Comparison of ENCODE assay signal across 30 cellular contexts in genomic region chr2:215020283-215020682, GRCh38.
A peak's percentile ranks its signal among the peaks of the same experiment; 100 is the strongest.
DNase-seq lines count a peak whose midpoint lies in the region; ATAC-seq lines count a peak whose summit lies in the region.
"Had no signal": no experiment of that assay in that cellular context is flagged by ENCODE, and none has a peak within 500 bp of the region (broad histone marks: within the 10 kb centered on the region; RNA-seq: fewer than 3 reads in every experiment).

No MANE protein-coding gene starts in this region.

- peak overlapping the region in 7 of 11 experiments; percentile 45 to 77 (median 71); a peak in 12 of 22 replicates for H3K27ac ChIP-seq in BLaER1 treated with 17β-estradiol and CSF1 and Interleukin-3, amounts not matched to agents 10 nM and 100 nM
- H3K27ac ChIP-seq: adrenal gland, brain microvascular endothelial cell, esophagus muscularis mucosa, neural progenitor cell, pancreas had no signal

- peaks cover 28 to 76% (median 60%) of the 10 kb centered on the region in 10 experiments for H3K4me1 ChIP-seq in BLaER1 treated with 17β-estradiol and CSF1 and Interleukin-3, amounts not matched to agents 10 nM and 100 nM
- peaks cover 8% of the 10 kb centered on the region for H3K4me1 ChIP-seq in HAP-1
- H3K4me1 ChIP-seq: adrenal gland, esophagus muscularis mucosa, neural progenitor cell, pancreas had no signal

- H3K4me2 ChIP-seq in BLaER1 treated with 17β-estradiol and CSF1 and Interleukin-3, amounts not matched to agents 10 nM and 100 nM: peak overlapping the region in 9 of 11 experiments; percentile 59 to 86 (median 73); a peak in 12 of 22 replicates
- H3K4me2 ChIP-seq: neural progenitor cell, SK-N-SH had no signal

- peaks cover 0 to 4% (median 0%) of the 10 kb centered on the region in 11 experiments; a peak in 2 of 22 replicates for H3K36me3 ChIP-seq in BLaER1 treated with 17β-estradiol and CSF1 and Interleukin-3, amounts not matched to agents 10 nM and 100 nM
- H3K36me3 ChIP-seq in HAP-1 (replicated peaks): no peaks in the 10 kb centered on the region
- H3K36me3 ChIP-seq: adrenal gland, brain microvascular endothelial cell, esophagus muscularis mucosa, neural progenitor cell, pancreas had no signal

- DNase-seq in MV-4-11 (lab: John Stamatoyannopoulos, UW) (no peak), HAP-1 (ENCODE audit: low spot score in 2 of 2) (no peak), T-helper 9 cell (no peak)
- DNase-seq: 8988T; activated CD4-positive, alpha-beta T cell treated with anti-CD3 and anti-CD28 coated beads, Interleukin-2, amount 50 U/mL, for 48 hours; activated naive CD4-positive, alpha-beta T cell treated with Interleukin-2 at 50 U/mL for 16 hours; adrenal gland; brain microvascular endothelial cell; foreskin fibroblast; HCEC 1CT; head of caudate nucleus; IMR-90; islet precursor cell; left ventricle myocardium superior; NCI-H1436 treated with DMSO at 0.1 percent for 48 hours; NCI-H2081 treated with DMSO at 0.1 percent for 48 hours; NCI-H226; NCI-H526 treated with DMSO at 0.1 percent for 48 hours; pancreas; SK-N-SH; small intestine; stimulated activated naive CD4-positive, alpha-beta T cell had no signal

- H4K20me1 ChIP-seq in BLaER1 treated with 17β-estradiol and CSF1 and Interleukin-3, amounts not matched to agents 10 nM and 100 nM: no peaks in the 10 kb centered on the region

- peaks cover 6 to 24% (median 14%) of the 10 kb centered on the region in 11 experiments; a peak in 20 of 22 replicates for H3K9me3 ChIP-seq in BLaER1 treated with 17β-estradiol and CSF1 and Interleukin-3, amounts not matched to agents 10 nM and 100 nM (replicated peaks in 1 of 11)
- H3K9me3 ChIP-seq in HAP-1: no peaks in the 10 kb centered on the region
- H3K9me3 ChIP-seq: adrenal gland, esophagus muscularis mucosa, pancreas, SK-N-SH had no signal

- peak overlapping the region in 2 of 11 experiments; percentile 56 to 71; a peak in 1 of 22 replicates for H3K9ac ChIP-seq in BLaER1 treated with 17β-estradiol and CSF1 and Interleukin-3, amounts not matched to agents 10 nM and 100 nM
- H3K9ac ChIP-seq: neural progenitor cell, SK-N-SH had no signal

- no peaks in the 10 kb centered on the region for H3K27me3 ChIP-seq in BLaER1 treated with 17β-estradiol and CSF1 and Interleukin-3, amounts not matched to agents 10 nM and 100 nM
- H3K27me3 ChIP-seq in HAP-1 (ENCODE audit: low read depth): no peaks in the 10 kb centered on the region
- H3K27me3 ChIP-seq: adrenal gland, brain microvascular endothelial cell, esophagus muscularis mucosa, neural progenitor cell, pancreas had no signal

- ATAC-seq in GM19035 (IDR thresholded peaks at IDR 0.05; ENCODE audit: unreplicated experiment): peak; percentile 55
- peak; percentile 51 for ATAC-seq in HG02798 (IDR thresholded peaks at IDR 0.05; ENCODE audit: poor library complexity, unreplicated experiment)
- ATAC-seq in HG03442 (IDR thresholded peaks at IDR 0.05; ENCODE audit: unreplicated experiment): peak; percentile 40
- no peak for ATAC-seq in HG03460 (IDR thresholded peaks at IDR 0.05; ENCODE audit: unreplicated experiment)
- ATAC-seq: left ventricle myocardium superior, pancreas, Right ventricle myocardium inferior had no signal

- in situ Hi-C loops in HAP-1 (cut with MboI; ENCODE audit: low sequenced_read_pairs): no loop called here

- H3K4me3 ChIP-seq in BLaER1 treated with 17β-estradiol and CSF1 and Interleukin-3, amounts not matched to agents 10 nM and 100 nM: no peak overlapping the region; a peak in 1 of 20 replicates
- no peak overlapping the region for H3K4me3 ChIP-seq in HAP-1
- H3K4me3 ChIP-seq: adrenal gland, esophagus muscularis mucosa, neural progenitor cell, pancreas had no signal
